1 cellular context compared by ENCODE assay signal in genomic region chr18:25941556-25941955, GRCh38.
TF ChIP-seq lines count a peak whose summit lies in the region.

No MANE protein-coding gene starts in this region.

TF ChIP-seq in IMR-90, 13 proteins besides CTCF, POLR2A, EP300 and RAD21 (continued from another document):
- no peak for TF ChIP-seq ELK1 (IDR thresholded peaks at IDR 0.05; ENCODE audit: borderline replicate concordance, low read depth, low read length)
- TF ChIP-seq MAZ (IDR thresholded peaks at IDR 0.05; ENCODE audit: borderline replicate concordance, low read depth, low read length) = no peak
- TF ChIP-seq RCOR1 (IDR thresholded peaks at IDR 0.05; ENCODE audit: insufficient replicate concordance, low read length) = no peak
- TF ChIP-seq SMC3 (IDR thresholded peaks at IDR 0.05; ENCODE audit: low read depth, low read length) = no peak
- no peak for TF ChIP-seq BHLHE40 (IDR thresholded peaks at IDR 0.05; ENCODE audit: low read depth, low read length)
- TF ChIP-seq NFE2L2 (IDR thresholded peaks at IDR 0.05; ENCODE audit: low read depth, low read length) = no peak
- no peak for TF ChIP-seq MXI1 (IDR thresholded peaks at IDR 0.05; ENCODE audit: borderline replicate concordance, low read depth, low read length)
- TF ChIP-seq CHD1 (IDR thresholded peaks at IDR 0.05; ENCODE audit: low read depth, low read length) = no peak
- TF ChIP-seq USF2 (IDR thresholded peaks at IDR 0.05; ENCODE audit: low read depth, low read length) = no peak
- TF ChIP-seq FOS (IDR thresholded peaks at IDR 0.05; ENCODE audit: low read depth, low read length) = no peak
- TF ChIP-seq RFX5 (IDR thresholded peaks at IDR 0.05; ENCODE audit: low read depth, low read length) = no peak
- no peak for TF ChIP-seq MAFK (IDR thresholded peaks at IDR 0.05; ENCODE audit: low read depth, low read length)
TF ChIP-seq in IMR-90: peak in this region for 0.
